40 cellular contexts compared by ENCODE assay signal in genomic region chr19:14961956-14962685, GRCh38. TPM values are rescaled to one million over a fixed set of nuclear protein-coding genes. Genes with fewer than 3 reads are reported as not detected.
"Had no signal": no experiment of that assay in that cellular context is flagged by ENCODE, and none has a peak within 500 bp of the region (broad histone marks: within the 10 kb centered on the region; RNA-seq: fewer than 3 reads in every experiment).

No MANE protein-coding gene starts in this region.

- DNase-seq: activated effector memory CD4-positive, alpha-beta T cell treated with anti-CD3 and anti-CD28 coated beads, Interleukin-2, amount 50 U/mL, for 16 hours; activated effector memory CD4-positive, alpha-beta T cell treated with Interleukin-2 at 50 U/mL for 16 hours; activated gamma-delta T cell; activated gamma-delta T cell treated with Interleukin-2 at 50 U/mL for 16 hours; activated naive CD4-positive, alpha-beta T cell; activated naive CD4-positive, alpha-beta T cell treated with anti-CD3 and anti-CD28 coated beads for 36 hours; activated naive CD4-positive, alpha-beta T cell treated with anti-CD3 and anti-CD28 coated beads, Interleukin-2, amount 10 ng/mL, durations not matched to agents 7 days and 5 days; activated naive CD4-positive, alpha-beta T cell treated with anti-CD3 and anti-CD28 coated beads, Interleukin-2, amount 50 U/mL, for 16 hours; activated naive CD4-positive, alpha-beta T cell treated with Interleukin-2 at 50 U/mL for 16 hours; activated naive CD8-positive, alpha-beta T cell treated with anti-CD3 and anti-CD28 coated beads for 36 hours; activated naive CD8-positive, alpha-beta T cell treated with anti-CD3 and anti-CD28 coated beads, Interleukin-2, amount 10 ng/mL, durations not matched to agents 7 days and 5 days; activated naive CD8-positive, alpha-beta T cell treated with anti-CD3 and anti-CD28 coated beads, Interleukin-2, amount 50 U/mL, for 24 hours; activated T-cell treated with anti-CD3 and anti-CD28 coated beads for 4 hours; activated T-cell treated with anti-CD3 and anti-CD28 coated beads, Interleukin-2, amount 50 U/mL, for 1 hour; activated T-cell treated with anti-CD3 and anti-CD28 coated beads, Interleukin-2, amount 50 U/mL, for 24 hours; activated T-cell treated with anti-CD3 and anti-CD28 coated beads, Interleukin-2, amount 50 U/mL, for 4 hours; activated T-cell treated with anti-CD3 and anti-CD28 coated beads, Interleukin-2, amount 50 U/mL, for 48 hours; activated T-cell treated with anti-CD3 and anti-CD28 coated beads, Interleukin-2, amount 50 U/mL, for 72 hours; adrenal gland; amniotic stem cell; amygdala; anterior cingulate cortex; aorta; body of pancreas; brain microvascular endothelial cell; caudate nucleus; central memory CD4-positive, alpha-beta T cell; cerebellar nuclear complex had no signal

- H3K36me3 ChIP-seq: adrenal gland, ascending aorta, brain microvascular endothelial cell, breast epithelium, cardiac muscle cell had no signal

- H3K4me1 ChIP-seq: adrenal gland, ascending aorta, body of pancreas, breast epithelium had no signal

- H3K27ac ChIP-seq: adrenal gland, ascending aorta, body of pancreas, brain microvascular endothelial cell, breast epithelium, cardiac muscle cell had no signal

- H3K4me3 ChIP-seq: adrenal gland, ascending aorta, body of pancreas, breast epithelium, cardiac muscle cell had no signal

- H3K9me3 ChIP-seq: adrenal gland had no signal

- H3K27me3 ChIP-seq: adrenal gland, ascending aorta, body of pancreas, brain microvascular endothelial cell, breast epithelium, cardiac muscle cell had no signal

- FAIRE-seq: astrocyte, bronchial epithelial cell had no signal

- ATAC-seq: activated naive CD8-positive, alpha-beta T cell treated with anti-CD3 and anti-CD28 coated beads, Interleukin-2, amount 50 U/mL, for 24 hours; activated T-cell treated with anti-CD3 and anti-CD28 coated beads, Interleukin-2, amount 50 U/mL, for 4 hours; activated T-cell treated with anti-CD3 and anti-CD28 coated beads, Interleukin-2, amount 50 U/mL, for 72 hours; activated T-helper 17 cell treated with anti-CD3 and anti-CD28 coated beads, Interleukin-2, amount 50 U/mL, for 72 hours; body of pancreas had no signal

RNA-seq across cellular contexts. Expression of gene SLC1A6, which starts 17.5 kb away (rescaled TPM):
- total RNA-seq: activated naive CD4-positive, alpha-beta T cell treated with anti-CD3 and anti-CD28 coated beads for 36 hours; activated naive CD4-positive, alpha-beta T cell treated with anti-CD3 and anti-CD28 coated beads, Interleukin-2, amount 50 U/mL, for 72 hours; activated naive CD8-positive, alpha-beta T cell treated with anti-CD3 and anti-CD28 coated beads for 36 hours; activated naive CD8-positive, alpha-beta T cell treated with anti-CD3 and anti-CD28 coated beads, Interleukin-2, amount 10 ng/mL, durations not matched to agents 7 days and 5 days; activated T-cell treated with anti-CD3 and anti-CD28 coated beads, Interleukin-2, amount 50 U/mL, for 4 hours; activated T-cell treated with anti-CD3 and anti-CD28 coated beads, Interleukin-2, amount 50 U/mL, for 72 hours; activated T-helper 1 cell treated with anti-CD3 and anti-CD28 coated beads, Interleukin-12 subunit alpha, Interleukin-12 subunit beta, Interleukin-2, Interleukin-4 antibody, amounts not matched to agents 30 ng/mL and 10 ng/mL and 1 ng/mL, durations not matched to agents 14 hours and 24 hours and 36 hours; activated T-helper 17 cell treated with anti-CD3 and anti-CD28 coated beads, Interleukin-2, amount 50 U/mL, for 72 hours; activated T-helper 2 cell treated with anti-CD3 and anti-CD28 coated beads, Interferon-gamma antibody, Interleukin-2, Interleukin-4, amounts not matched to agents 10 μg/mL and 5 μg/mL and 100 μg/mL, durations not matched to agents 14 hours and 24 hours and 36 hours; adrenal gland; aorta; ascending aorta; body of pancreas; breast epithelium; bronchial epithelial cell; chondrocyte had no signal
- polyA plus RNA-seq: adipose tissue, adrenal gland had no signal

RNA-seq across cellular contexts. Expression of gene OR7C2, which starts 20.8 kb away (rescaled TPM):
- total RNA-seq: activated naive CD4-positive, alpha-beta T cell treated with anti-CD3 and anti-CD28 coated beads for 36 hours; activated naive CD4-positive, alpha-beta T cell treated with anti-CD3 and anti-CD28 coated beads, Interleukin-2, amount 50 U/mL, for 72 hours; activated naive CD8-positive, alpha-beta T cell treated with anti-CD3 and anti-CD28 coated beads for 36 hours; activated naive CD8-positive, alpha-beta T cell treated with anti-CD3 and anti-CD28 coated beads, Interleukin-2, amount 10 ng/mL, durations not matched to agents 7 days and 5 days; activated T-cell treated with anti-CD3 and anti-CD28 coated beads, Interleukin-2, amount 50 U/mL, for 4 hours; activated T-cell treated with anti-CD3 and anti-CD28 coated beads, Interleukin-2, amount 50 U/mL, for 72 hours; activated T-helper 1 cell treated with anti-CD3 and anti-CD28 coated beads, Interleukin-12 subunit alpha, Interleukin-12 subunit beta, Interleukin-2, Interleukin-4 antibody, amounts not matched to agents 30 ng/mL and 10 ng/mL and 1 ng/mL, durations not matched to agents 14 hours and 24 hours and 36 hours; activated T-helper 17 cell treated with anti-CD3 and anti-CD28 coated beads, Interleukin-2, amount 50 U/mL, for 72 hours; activated T-helper 2 cell treated with anti-CD3 and anti-CD28 coated beads, Interferon-gamma antibody, Interleukin-2, Interleukin-4, amounts not matched to agents 10 μg/mL and 5 μg/mL and 100 μg/mL, durations not matched to agents 14 hours and 24 hours and 36 hours; adrenal gland; aorta; ascending aorta; astrocyte; body of pancreas; breast epithelium; bronchial epithelial cell; cardiac muscle cell; cerebellum; chondrocyte had no signal
- polyA plus RNA-seq: adipose tissue, adrenal gland, aorta, cardiac muscle cell had no signal
